ENCODE assay signal across 31 cellular contexts in the genomic region with DNA sequence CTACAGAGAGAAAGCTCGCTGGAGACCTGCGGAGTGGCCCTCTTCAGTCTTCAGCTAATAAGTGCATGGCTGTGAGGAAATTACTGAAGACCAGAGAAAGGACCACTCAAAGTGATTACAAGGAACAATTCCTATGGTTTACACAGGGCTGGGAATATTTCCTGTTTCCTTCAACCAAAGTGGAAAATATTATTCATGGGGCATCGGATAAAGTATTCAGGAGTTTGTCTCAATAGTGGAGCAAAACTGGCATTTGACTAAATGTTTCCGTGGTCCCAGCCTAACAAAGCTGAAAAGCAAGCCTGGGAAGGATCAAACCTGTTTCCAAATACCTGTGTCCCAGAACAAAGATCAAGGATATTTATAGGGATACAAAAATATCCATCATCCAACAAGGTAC. TPM values are rescaled to one million over a fixed set of nuclear protein-coding genes. Genes with fewer than 3 reads are reported as not detected.
"Had no signal": no experiment of that assay in that cellular context is flagged by ENCODE, and none has a peak within 500 bp of the region (broad histone marks: within the 10 kb centered on the region; RNA-seq: fewer than 3 reads in every experiment).

No MANE protein-coding gene starts in this region.

- H3K36me3 Mint-ChIP-seq: mesothelial cell of epicardium had no signal

- DNase-seq: colonic mucosa; cortex of kidney; effector CD8-positive, alpha-beta T cell; effector memory CD8-positive, alpha-beta T cell; endodermal cell; esophagus squamous epithelium; foreskin fibroblast; foreskin melanocyte; gastrocnemius medialis; glutamatergic neuron; head of caudate nucleus; heart right ventricle; hippocampal formation; left cardiac atrium; left lung; left ventricle myocardium superior; lower lobe of right lung; mesenchymal stem cell; mucosa of descending colon; naive B cell; naive thymus-derived CD8-positive, alpha-beta T cell had no signal

- H3K27ac ChIP-seq: colonic mucosa, esophagus squamous epithelium, gastrocnemius medialis, heart right ventricle, left lung, lower lobe of right lung had no signal

- H3K9me3 ChIP-seq: colonic mucosa, esophagus squamous epithelium, gastrocnemius medialis, lower lobe of right lung, mucosa of descending colon had no signal

- H3K36me3 ChIP-seq: colonic mucosa, esophagus squamous epithelium, gastrocnemius medialis, heart right ventricle, left lung, lower lobe of right lung had no signal

- H3K4me3 Mint-ChIP-seq: dendritic cell treated with granulocyte-macrophage colony-stimulating factor and Interleukin-4, amounts not matched to agents 40 ng/mL and 50 ng/mL, for 4 days; effector memory CD8-positive, alpha-beta T cell; endodermal cell; mesothelial cell of epicardium; naive B cell; naive thymus-derived CD8-positive, alpha-beta T cell had no signal

- H3K4me3 ChIP-seq: colonic mucosa, esophagus squamous epithelium, gastrocnemius medialis, heart right ventricle, left lung, lower lobe of right lung, mucosa of descending colon had no signal

- H3K27me3 ChIP-seq: colonic mucosa, gastrocnemius medialis had no signal

- H3K4me1 Mint-ChIP-seq: mesothelial cell of epicardium, naive B cell had no signal

- H3K27ac Mint-ChIP-seq: dendritic cell treated with granulocyte-macrophage colony-stimulating factor and Interleukin-4, amounts not matched to agents 40 ng/mL and 50 ng/mL, for 4 days; effector memory CD8-positive, alpha-beta T cell; endodermal cell; mesothelial cell of epicardium; naive B cell; naive thymus-derived CD8-positive, alpha-beta T cell had no signal

- ATAC-seq: effector memory CD8-positive, alpha-beta T cell; gastrocnemius medialis; left cardiac atrium; left lung; left ventricle myocardium superior; lower lobe of right lung; mucosa of descending colon; naive thymus-derived CD8-positive, alpha-beta T cell had no signal

- H3K4me1 ChIP-seq: colonic mucosa, esophagus squamous epithelium, gastrocnemius medialis, heart right ventricle, left lung, lower lobe of right lung had no signal

- FAIRE-seq: endometrium, islet of Langerhans, keratinocyte had no signal

RNA-seq across cellular contexts. Expression of a gene that starts 32.0 kb away (rescaled TPM):
- total RNA-seq: epithelial cell of proximal tubule; glomerular endothelial cell; left cardiac atrium; left ventricle myocardium superior; lower leg skin; lung microvascular endothelial cell; mesothelial cell of epicardium; myocyte; naive thymus-derived CD8-positive, alpha-beta T cell had no signal
- polyA plus RNA-seq: heart right ventricle; naive thymus-derived CD8-positive, alpha-beta T cell had no signal
